8 cellular contexts compared by ENCODE assay signal in genomic region chr1:1349256-1350012, GRCh38. TPM values are rescaled to one million over a fixed set of nuclear protein-coding genes. Genes with fewer than 3 reads are reported as not detected.
DNase-seq lines count a peak whose midpoint lies in the region; ATAC-seq and TF ChIP-seq lines count a peak whose summit lies in the region.

TSS of gene DVL1 (minus strand) at chr1:1349418. CDS start at chr1:1349065, 353 bp downstream.

- TF ChIP-seq CTCF in endodermal cell (conservative IDR thresholded peaks at IDR 0.05), result peak; percentile 70

- peaks cover 6% of the 10 kb centered on the region for H3K27me3 Mint-ChIP-seq in endodermal cell (ENCODE audit: insufficient read depth)

- H3K27ac Mint-ChIP-seq in endodermal cell, result no peak within 1 kb of the TSS

- H3K4me3 Mint-ChIP-seq in endodermal cell, result peak within 1 kb of the TSS; percentile 67

- H3K36me3 Mint-ChIP-seq in endodermal cell (ENCODE audit: low read depth), result no peaks in the 10 kb centered on the region

- DNase-seq in NCI-H1417 (lab: John Stamatoyannopoulos, UW), result peak; percentile 76 to 86 (median 81)
- no peak for DNase-seq in NCI-H1417 treated with DMSO at 0.1 percent for 48 hours (lab: John Stamatoyannopoulos, UW)
- peak; percentile 48 for DNase-seq in NCI-H226
- peak in 2 of 3 experiments; percentile 40 to 46 for DNase-seq in activated CD8-positive, alpha-beta memory T cell treated with anti-CD3 and anti-CD28 coated beads for 48 hours (ENCODE audit: low read depth in 2 of 3, low spot score in 2 of 3)
- peak; percentile 87 for DNase-seq in endodermal cell
- no peak for DNase-seq in mesenteric fat pad (ENCODE audit: low spot score)
- DNase-seq in stimulated activated CD8-positive, alpha-beta memory T cell treated with anti-CD3 and anti-CD28 coated beads, Interleukin-15, amount 100 ng/mL, for 48 hours (ENCODE audit: low read depth in 2 of 2), result peak; percentile 36 to 53

- WGBS in endodermal cell (ENCODE audit: insufficient coverage in 1 of 2, insufficient read length in 1 of 2), 2 experiments, result 0% methylated on average over 28 to 118 of the region's 122 CpGs

- H3K36me3 ChIP-seq in endodermal cell (ENCODE audit: control insufficient read depth, insufficient read depth, low read length), result peaks cover 7% of the 10 kb centered on the region

- H3K4me3 ChIP-seq in endodermal cell (ENCODE audit: low read length), result peak within 1 kb of the TSS; percentile 90

- H3K9me3 Mint-ChIP-seq in endodermal cell, result no peaks in the 10 kb centered on the region

- H3K9me3 ChIP-seq in endodermal cell (ENCODE audit: control insufficient read depth, low read length), result no peaks in the 10 kb centered on the region

- H3K9ac ChIP-seq in endodermal cell (ENCODE audit: extremely low read depth, low read length, poor library complexity, severe bottlenecking), result peak within 1 kb of the TSS; percentile 63

- peaks cover 8% of the 10 kb centered on the region for H3K4me1 ChIP-seq in endodermal cell (ENCODE audit: control insufficient read depth, insufficient read depth, low read length)

- peak within 1 kb of the TSS; percentile 86 for H3K27ac ChIP-seq in endodermal cell (ENCODE audit: low read depth, low read length)

- peaks cover 10% of the 10 kb centered on the region for H3K4me1 Mint-ChIP-seq in endodermal cell

- H3K27me3 ChIP-seq in endodermal cell (ENCODE audit: control insufficient read depth, insufficient read depth, low read length, poor library complexity, severe bottlenecking), result no peaks in the 10 kb centered on the region

- peak; percentile 63 for ATAC-seq in HG02623 (IDR thresholded peaks at IDR 0.05; ENCODE audit: unreplicated experiment)

RNA-seq across cellular contexts. Expression of gene DVL1, which starts in this region (rescaled TPM):
- total RNA-seq in endodermal cell, result 10 to 100 TPM; 71.9 to 73.3 TPM
- 56.7 TPM for polyA plus RNA-seq in endodermal cell (2013, experiment 1 of 2)
- 48.1 TPM for polyA plus RNA-seq in endodermal cell (2013, experiment 2 of 2)
- total RNA-seq in mesenteric fat pad, result 52.1 TPM

Comparison
In these comparisons a context has a peak if more than half of its experiments do, and no peak if none do; other contexts are left out.
1. DNase-seq: peak in NCI-H1417 (3 of 3), NCI-H226 (single experiment), activated CD8-positive, alpha-beta memory T cell treated with anti-CD3 and anti-CD28 coated beads for 48 hours (2 of 3), endodermal cell (single experiment) and stimulated activated CD8-positive, alpha-beta memory T cell treated with anti-CD3 and anti-CD28 coated beads, Interleukin-15, amount 100 ng/mL, for 48 hours (2 of 2); none in NCI-H1417 treated with DMSO at 0.1 percent for 48 hours (single experiment) and mesenteric fat pad (single experiment).